ENCODE assay signal across 1 cellular context in the genomic region with DNA sequence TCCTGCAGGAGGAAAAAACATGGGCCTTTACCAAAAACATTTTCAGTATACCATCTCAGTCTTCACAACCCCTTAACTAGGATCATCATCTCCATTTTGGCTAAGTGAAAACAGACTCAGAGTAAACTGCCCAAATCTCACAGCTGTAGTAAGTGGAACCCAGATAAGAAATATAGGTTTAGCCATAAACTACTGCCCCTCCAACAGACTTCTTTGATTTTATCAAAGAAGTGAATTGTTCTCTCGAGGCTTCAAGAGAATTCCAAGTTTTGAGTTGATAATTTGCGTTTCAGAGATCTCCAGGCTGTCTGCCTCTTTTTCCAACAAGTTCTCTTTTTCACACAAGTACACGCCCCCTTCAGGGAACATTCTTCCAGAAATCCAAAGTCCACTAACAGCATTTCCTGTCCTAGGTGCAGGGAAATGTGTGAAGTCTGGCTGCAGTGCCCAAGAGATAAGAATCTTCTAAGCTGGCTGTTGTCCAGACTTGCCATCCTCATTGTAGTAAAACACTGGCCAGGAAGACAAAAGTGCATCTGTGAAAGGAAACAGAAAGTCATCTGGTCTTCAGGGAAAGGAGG.
TF ChIP-seq lines count a peak whose summit lies in the region.

No MANE protein-coding gene starts in this region.

TF ChIP-seq in K562, 482 proteins besides CTCF, POLR2A, EP300 and RAD21 (continued from another document):
- TF ChIP-seq, protein P1, sequence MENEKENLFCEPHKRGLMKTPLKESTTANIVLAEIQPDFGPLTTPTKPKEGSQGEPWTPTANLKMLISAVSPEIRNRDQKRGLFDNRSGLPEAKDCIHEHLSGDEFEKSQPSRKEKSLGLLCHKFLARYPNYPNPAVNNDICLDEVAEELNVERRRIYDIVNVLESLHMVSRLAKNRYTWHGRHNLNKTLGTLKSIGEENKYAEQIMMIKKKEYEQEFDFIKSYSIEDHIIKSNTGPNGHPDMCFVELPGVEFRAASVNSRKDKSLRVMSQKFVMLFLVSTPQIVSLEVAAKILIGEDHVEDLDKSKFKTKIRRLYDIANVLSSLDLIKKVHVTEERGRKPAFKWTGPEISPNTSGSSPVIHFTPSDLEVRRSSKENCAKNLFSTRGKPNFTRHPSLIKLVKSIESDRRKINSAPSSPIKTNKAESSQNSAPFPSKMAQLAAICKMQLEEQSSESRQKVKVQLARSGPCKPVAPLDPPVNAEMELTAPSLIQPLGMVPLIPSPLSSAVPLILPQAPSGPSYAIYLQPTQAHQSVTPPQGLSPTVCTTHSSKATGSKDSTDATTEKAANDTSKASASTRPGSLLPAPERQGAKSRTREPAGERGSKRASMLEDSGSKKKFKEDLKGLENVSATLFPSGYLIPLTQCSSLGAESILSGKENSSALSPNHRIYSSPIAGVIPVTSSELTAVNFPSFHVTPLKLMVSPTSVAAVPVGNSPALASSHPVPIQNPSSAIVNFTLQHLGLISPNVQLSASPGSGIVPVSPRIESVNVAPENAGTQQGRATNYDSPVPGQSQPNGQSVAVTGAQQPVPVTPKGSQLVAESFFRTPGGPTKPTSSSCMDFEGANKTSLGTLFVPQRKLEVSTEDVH (IDR thresholded peaks at IDR 0.05; ENCODE audit: low read depth, partially characterized antibody), result no peak
- TF ChIP-seq TGIF2 (CRISPR knock-in tag; IDR thresholded peaks at IDR 0.05) (no peak), MECOM (CRISPR knock-in tag; IDR thresholded peaks at IDR 0.05) (no peak), MAZ (CRISPR knock-in tag; conservative IDR thresholded peaks at IDR 0.05 in 1 of 2, IDR thresholded peaks at IDR 0.05 in 1 of 2) (no peak), ZSCAN29 (IDR thresholded peaks at IDR 0.05) (no peak), TAF1 (IDR thresholded peaks at IDR 0.05; ENCODE audit: control insufficient read depth, extremely low read depth, insufficient read depth, low read length, severe bottlenecking) (no peak), POLR2H (tag; IDR thresholded peaks at IDR 0.05; ENCODE audit: low read depth) (0 out of 2 replicates have a peak, but pooled peaks have one; percentile 22), SMAD3 (CRISPR knock-in tag; conservative IDR thresholded peaks at IDR 0.05) (no peak), FOXP1 (CRISPR knock-in tag; IDR thresholded peaks at IDR 0.05) (no peak), ZNF445 (CRISPR knock-in tag; IDR thresholded peaks at IDR 0.05; ENCODE audit: low read depth) (no peak), ZNF3 (CRISPR knock-in tag; IDR thresholded peaks at IDR 0.05) (no peak), L3MBTL2 (IDR thresholded peaks at IDR 0.05) (peak; percentile 48; the same call in 1 of the 2 replicates), ZNF354B (CRISPR knock-in tag; IDR thresholded peaks at IDR 0.05) (no peak)
- TF ChIP-seq, protein P2, sequence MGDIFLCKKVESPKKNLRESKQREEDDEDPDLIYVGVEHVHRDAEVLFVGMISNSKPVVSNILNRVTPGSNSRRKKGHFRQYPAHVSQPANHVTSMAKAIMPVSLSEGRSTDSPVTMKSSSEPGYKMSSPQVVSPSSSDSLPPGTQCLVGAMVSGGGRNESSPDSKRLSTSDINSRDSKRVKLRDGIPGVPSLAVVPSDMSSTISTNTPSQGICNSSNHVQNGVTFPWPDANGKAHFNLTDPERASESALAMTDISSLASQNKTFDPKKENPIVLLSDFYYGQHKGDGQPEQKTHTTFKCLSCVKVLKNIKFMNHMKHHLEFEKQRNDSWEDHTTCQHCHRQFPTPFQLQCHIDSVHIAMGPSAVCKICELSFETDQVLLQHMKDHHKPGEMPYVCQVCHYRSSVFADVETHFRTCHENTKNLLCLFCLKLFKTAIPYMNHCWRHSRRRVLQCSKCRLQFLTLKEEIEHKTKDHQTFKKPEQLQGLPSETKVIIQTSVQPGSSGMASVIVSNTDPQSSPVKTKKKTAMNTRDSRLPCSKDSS (IDR thresholded peaks at IDR 0.05; ENCODE audit: low read depth, partially characterized antibody), result no peak
